In the genomic region with DNA sequence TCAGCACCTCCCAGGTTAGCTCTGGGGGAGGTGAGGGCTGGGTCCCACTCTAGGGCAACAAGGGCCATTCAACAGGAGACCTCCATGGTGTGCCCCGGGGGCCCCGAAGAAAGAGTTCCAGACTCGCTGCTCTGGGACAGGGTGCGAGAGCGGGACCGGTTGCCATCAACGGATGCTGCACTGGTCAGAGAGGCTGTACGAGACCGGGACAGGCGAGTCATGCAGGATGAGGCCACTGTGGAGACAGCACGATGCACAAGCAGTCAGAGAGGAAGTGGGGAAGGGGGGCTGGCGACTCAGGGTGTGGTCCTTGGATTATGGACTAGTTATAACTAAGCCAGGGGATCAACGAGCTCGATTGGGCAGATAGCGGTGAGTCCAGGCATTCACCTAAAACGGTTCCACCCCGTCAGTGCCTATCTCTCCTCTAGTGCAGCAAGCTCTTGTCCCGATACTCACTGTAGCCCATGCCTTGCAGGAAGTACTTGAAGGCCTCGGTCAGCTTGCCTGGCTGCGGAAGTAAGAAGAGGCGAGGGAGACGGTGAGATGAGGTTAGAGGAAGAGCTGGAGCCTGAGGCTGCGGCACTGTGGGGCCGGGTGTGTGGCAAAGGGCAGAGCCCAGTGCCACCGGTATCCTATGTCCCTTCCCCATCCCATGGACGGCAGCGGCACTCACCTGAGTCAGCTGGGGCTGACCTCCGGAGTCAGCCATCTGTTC, we compare ENCODE assay signal across 30 cellular contexts. TPM values are rescaled to one million over a fixed set of nuclear protein-coding genes. Genes with fewer than 3 reads are reported as not detected.
"Had no signal": no experiment of that assay in that cellular context is flagged by ENCODE, and none has a peak within 500 bp of the region (broad histone marks: within the 10 kb centered on the region; RNA-seq: fewer than 3 reads in every experiment).

No MANE protein-coding gene starts in this region.

- H3K27me3 ChIP-seq: adrenal gland, suprapubic skin, transverse colon, vagina had no signal

- H3K36me3 Mint-ChIP-seq: activated naive CD4-positive, alpha-beta T cell treated with anti-CD3 and anti-CD28 coated beads, Interleukin-2, amount 50 U/mL, for 72 hours had no signal

- H3K4me3 Mint-ChIP-seq: activated T-cell treated with anti-CD3 and anti-CD28 coated beads, Interleukin-2, amount 50 U/mL, for 72 hours; stimulated activated naive CD8-positive, alpha-beta T cell treated with anti-CD3 and anti-CD28 coated beads, Interleukin-15, Interleukin-2, amounts not matched to agents 100 ng/mL and 50 ng/mL, for 24 hours had no signal

- H3K27ac ChIP-seq: adrenal gland, epithelial cell of prostate, prostate gland, suprapubic skin, transverse colon, vagina had no signal

- H3K27ac Mint-ChIP-seq: activated naive CD4-positive, alpha-beta T cell treated with anti-CD3 and anti-CD28 coated beads, Interleukin-2, amount 50 U/mL, for 72 hours; activated T-cell treated with anti-CD3 and anti-CD28 coated beads, Interleukin-2, amount 50 U/mL, for 72 hours; stimulated activated naive CD8-positive, alpha-beta T cell treated with anti-CD3 and anti-CD28 coated beads, Interleukin-15, Interleukin-2, amounts not matched to agents 100 ng/mL and 50 ng/mL, for 24 hours had no signal

- H3K4me3 ChIP-seq: adrenal gland, prostate gland, suprapubic skin, transverse colon, vagina had no signal

- ATAC-seq: activated naive CD4-positive, alpha-beta T cell treated with anti-CD3 and anti-CD28 coated beads, Interleukin-2, amount 50 U/mL, for 72 hours; activated T-cell treated with anti-CD3 and anti-CD28 coated beads, Interleukin-2, amount 50 U/mL, for 72 hours; left lobe of liver had no signal

- H3K9me3 Mint-ChIP-seq: activated naive CD4-positive, alpha-beta T cell treated with anti-CD3 and anti-CD28 coated beads, Interleukin-2, amount 50 U/mL, for 72 hours; activated T-cell treated with anti-CD3 and anti-CD28 coated beads, Interleukin-2, amount 50 U/mL, for 72 hours; stimulated activated naive CD8-positive, alpha-beta T cell treated with anti-CD3 and anti-CD28 coated beads, Interleukin-15, Interleukin-2, amounts not matched to agents 100 ng/mL and 50 ng/mL, for 24 hours had no signal

- DNase-seq: activated CD4-positive, alpha-beta T cell treated with anti-CD3 and anti-CD28 coated beads, Interleukin-2, amount 50 U/mL, for 1 hour; activated CD4-positive, CD25-positive, alpha-beta regulatory T cell treated with anti-CD3 and anti-CD28 coated beads, Interleukin-2, amount 50 U/mL, for 72 hours; activated CD8-positive, alpha-beta memory T cell treated with anti-CD3 and anti-CD28 coated beads for 24 hours; activated CD8-positive, alpha-beta memory T cell treated with anti-CD3 and anti-CD28 coated beads, Interleukin-2, amount 50 U/mL, for 48 hours; activated gamma-delta T cell treated with Interleukin-2 at 50 U/mL for 16 hours; activated T-cell treated with anti-CD3 and anti-CD28 coated beads, Interleukin-2, amount 50 U/mL, for 72 hours; adrenal gland; dorsolateral prefrontal cortex; foreskin fibroblast; islet precursor cell; small intestine; stimulated activated CD4-positive, alpha-beta T cell treated with anti-CD3 and anti-CD28 coated beads, Interleukin-15, amount 100 ng/mL, for 24 hours; stimulated activated CD4-positive, alpha-beta T cell treated with anti-CD3 and anti-CD28 coated beads, Interleukin-2, amount 100 ng/mL, for 48 hours; T1000; transverse colon had no signal

- H3K9me3 ChIP-seq: adrenal gland, prostate gland, suprapubic skin, transverse colon, vagina had no signal

RNA-seq across cellular contexts. Expression of gene TPPP2, which starts 12.3 kb away (rescaled TPM):
- total RNA-seq: activated naive CD4-positive, alpha-beta T cell treated with anti-CD3 and anti-CD28 coated beads, Interleukin-2, amount 50 U/mL, for 72 hours; activated T-cell treated with anti-CD3 and anti-CD28 coated beads, Interleukin-2, amount 50 U/mL, for 72 hours; astrocyte; bronchial epithelial cell; lung microvascular endothelial cell; myocyte; omental fat pad; suprapubic skin; T-helper 1 cell treated with Interleukin-12 subunit alpha and Interleukin-12 subunit beta and Interleukin-4 antibody, amounts not matched to agents 30 ng/mL and 1 ng/mL, for 36 hours; transverse colon; vagina had no signal
- polyA plus RNA-seq: neural cell had no signal

RNA-seq across cellular contexts. Expression of gene RNASE13, which starts 16.9 kb away (rescaled TPM):
- total RNA-seq: activated naive CD4-positive, alpha-beta T cell treated with anti-CD3 and anti-CD28 coated beads, Interleukin-2, amount 50 U/mL, for 72 hours; activated T-cell treated with anti-CD3 and anti-CD28 coated beads, Interleukin-2, amount 50 U/mL, for 72 hours; astrocyte; bronchial epithelial cell; lung microvascular endothelial cell; myocyte; omental fat pad; right cardiac atrium; T-helper 1 cell treated with Interleukin-12 subunit alpha and Interleukin-12 subunit beta and Interleukin-4 antibody, amounts not matched to agents 30 ng/mL and 1 ng/mL, for 36 hours; transverse colon; vagina had no signal
- polyA plus RNA-seq: neural cell, right cardiac atrium, small intestine had no signal

RNA-seq across cellular contexts. Expression of gene SLC39A2, which starts 18.6 kb away (rescaled TPM):
- total RNA-seq: left lobe of liver, lung microvascular endothelial cell, myocyte, omental fat pad had no signal
- polyA plus RNA-seq: neural cell had no signal

RNA-seq across cellular contexts. Expression of gene RNASE7, which starts 24.5 kb away (rescaled TPM):
- total RNA-seq: activated naive CD4-positive, alpha-beta T cell treated with anti-CD3 and anti-CD28 coated beads, Interleukin-2, amount 50 U/mL, for 72 hours; activated T-cell treated with anti-CD3 and anti-CD28 coated beads, Interleukin-2, amount 50 U/mL, for 72 hours; astrocyte; lung microvascular endothelial cell; myocyte; omental fat pad; right cardiac atrium; T-helper 1 cell treated with Interleukin-12 subunit alpha and Interleukin-12 subunit beta and Interleukin-4 antibody, amounts not matched to agents 30 ng/mL and 1 ng/mL, for 36 hours had no signal
- polyA plus RNA-seq: neural cell, right cardiac atrium had no signal
